Comparison of ENCODE assay signal across 19 cellular contexts in the genomic region with DNA sequence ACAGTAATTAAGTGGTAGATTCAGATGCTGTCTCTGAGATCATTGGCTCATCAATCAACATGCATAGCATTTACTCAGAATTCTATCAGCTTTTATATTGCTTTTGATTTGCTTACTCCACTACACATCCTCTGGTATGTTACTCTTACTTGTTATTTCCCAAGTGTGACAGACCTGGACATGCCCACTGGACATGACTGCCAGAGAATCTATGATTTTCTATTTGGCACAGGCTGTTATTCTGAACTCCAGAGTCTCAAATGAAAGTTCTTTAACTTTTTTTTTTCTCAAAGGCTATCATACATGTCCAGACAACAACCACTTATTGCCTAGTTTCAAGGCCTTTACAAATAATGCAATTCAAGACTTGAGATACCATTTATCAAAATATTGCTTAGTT.
"Had no signal": no experiment of that assay in that cellular context is flagged by ENCODE, and none has a peak within 500 bp of the region (broad histone marks: within the 10 kb centered on the region; RNA-seq: fewer than 3 reads in every experiment).

No MANE protein-coding gene starts in this region.

- H3K4me1 ChIP-seq: SJCRH30 had no signal

- H3K27ac ChIP-seq: SJCRH30 had no signal

- H3K4me3 ChIP-seq: SJCRH30 had no signal

- H3K36me3 ChIP-seq: SJCRH30 had no signal

- H3K27me3 ChIP-seq: SJCRH30 had no signal

- H3K9me3 ChIP-seq: SJCRH30 had no signal

- ATAC-seq: Right ventricle myocardium inferior, SK-N-SH treated with all-trans-retinoic acid at 6 μM for 48 hours had no signal

- DNase-seq: Kasumi-1, KBM-7, MV-4-11, NCI-H1048, NCI-H1436, NCI-H187, NCI-H2029, NCI-H2081 treated with DMSO at 0.1 percent for 48 hours, NCI-H2171, NCI-H226, NCI-H446, NCI-H510A, NCI-H524 treated with DMSO at 0.1 percent for 48 hours, NCI-H69, NCI-H774, SHP77 treated with DMSO at 0.1 percent for 48 hours, SJCRH30 had no signal
